8 cellular contexts compared by ENCODE assay signal in genomic region chr5:83721878-83722779, GRCh38. TPM values are rescaled to one million over a fixed set of nuclear protein-coding genes. Genes with fewer than 3 reads are reported as not detected.
DNase-seq lines count a peak whose midpoint lies in the region; ATAC-seq, FAIRE-seq and TF ChIP-seq lines count a peak whose summit lies in the region.

No MANE protein-coding gene starts in this region.

- H3K27ac ChIP-seq in astrocyte (ENCODE audit: low read depth, low read length), result peak overlapping the region; percentile 72
- peak overlapping the region; percentile 87 for H3K27ac ChIP-seq in hepatocyte

- peak overlapping the region; percentile 92 for H2AFZ ChIP-seq in astrocyte (ENCODE audit: low read depth, low read length)
- H2AFZ ChIP-seq in hepatocyte, result peak overlapping the region; percentile 70

- H3K9me2 ChIP-seq in hepatocyte (replicated peaks; ENCODE audit: insufficient read depth), result no peaks in the 10 kb centered on the region

- H3K9ac ChIP-seq in astrocyte (ENCODE audit: low read length), result peak overlapping the region; percentile 81

- ATAC-seq in HG02870 (IDR thresholded peaks at IDR 0.05; ENCODE audit: unreplicated experiment), result peak; percentile 71

- H3K4me3 Mint-ChIP-seq in astrocyte (ENCODE audit: unreplicated experiment), result peak overlapping the region; percentile 84

- peak overlapping the region; percentile 41 for H3K27ac Mint-ChIP-seq in astrocyte (ENCODE audit: unreplicated experiment)

- H3K79me2 ChIP-seq in astrocyte (ENCODE audit: insufficient read depth, low read length), result no peaks in the 10 kb centered on the region
- H3K79me2 ChIP-seq in hepatocyte, result no peaks in the 10 kb centered on the region

- TF ChIP-seq CTCF in astrocyte (IDR thresholded peaks at IDR 0.05; ENCODE audit: insufficient read depth, low read depth, low read length) (peak; percentile 38), hepatocyte (IDR thresholded peaks at IDR 0.05; ENCODE audit: poor library complexity) (peak; percentile 80)

- FAIRE-seq in astrocyte (lab: Jason Lieb, UNC), result no peak

- peaks cover 46% of the 10 kb centered on the region for H3K4me1 Mint-ChIP-seq in astrocyte (ENCODE audit: low read depth, unreplicated experiment)

- peaks cover 23% of the 10 kb centered on the region for H3K4me1 ChIP-seq in astrocyte (ENCODE audit: insufficient read depth, low read length)
- peaks cover 17% of the 10 kb centered on the region for H3K4me1 ChIP-seq in hepatocyte (ENCODE audit: insufficient read depth)

- H3K9me3 Mint-ChIP-seq in astrocyte (ENCODE audit: unreplicated experiment), result no peaks in the 10 kb centered on the region

- H3K4me3 ChIP-seq in astrocyte (ENCODE audit: insufficient read depth, low read depth, low read length) (peak overlapping the region; percentile 71), hepatocyte (peak overlapping the region; percentile 84)

- no peaks in the 10 kb centered on the region for H3K36me3 Mint-ChIP-seq in astrocyte (ENCODE audit: low read depth, unreplicated experiment)

- under 1% methylated on average over 37 of the region's 70 CpGs for WGBS in hepatocyte (ENCODE audit: low lambda C conversion rate, missing lambda C conversion rate)

- no peaks in the 10 kb centered on the region for H3K27me3 Mint-ChIP-seq in astrocyte (ENCODE audit: low read depth, unreplicated experiment)

- H3K9me3 ChIP-seq in astrocyte (ENCODE audit: insufficient read depth, low read depth, low read length) (no peaks in the 10 kb centered on the region), hepatocyte (ENCODE audit: low read depth) (no peaks in the 10 kb centered on the region)

- H3K4me2 ChIP-seq in astrocyte (ENCODE audit: low read length) (peak overlapping the region; percentile 92), hepatocyte (peak overlapping the region; percentile 92)

- DNase-seq in stimulated activated CD4-positive, alpha-beta T cell treated with anti-CD3 and anti-CD28 coated beads, Interleukin-4, amount 100 ng/mL, for 1 hour, result peak; percentile 3
- DNase-seq in stimulated activated CD4-positive, alpha-beta T cell treated with anti-CD3 and anti-CD28 coated beads, Interleukin-4, amount 100 ng/mL, for 4 hours, result no peak
- peak; percentile 68 for DNase-seq in NCI-H446 treated with DMSO at 0.1 percent for 48 hours (lab: John Stamatoyannopoulos, UW)
- peak; percentile 62 for DNase-seq in astrocyte (ENCODE audit: low read depth)
- DNase-seq in hepatocyte (ENCODE audit: low spot score), result peak; percentile 90
- DNase-seq in putamen (ENCODE audit: low spot score), result peak; percentile 59
- DNase-seq in GF-D8 (lab: John Stamatoyannopoulos, UW), result no peak

- H3K36me3 ChIP-seq in astrocyte (ENCODE audit: insufficient read depth, low read length), result no peaks in the 10 kb centered on the region
- no peaks in the 10 kb centered on the region for H3K36me3 ChIP-seq in hepatocyte (replicated peaks; ENCODE audit: insufficient read depth, low read depth)

- no peaks in the 10 kb centered on the region for H4K20me1 ChIP-seq in astrocyte (ENCODE audit: insufficient read depth, low read length)
- H4K20me1 ChIP-seq in hepatocyte (ENCODE audit: insufficient read depth, poor library complexity, severe bottlenecking), result no peaks in the 10 kb centered on the region

- H3K27me3 ChIP-seq in astrocyte (ENCODE audit: insufficient read depth, low read length) (no peaks in the 10 kb centered on the region), hepatocyte (no peaks in the 10 kb centered on the region)

RNA-seq across cellular contexts. Expression of gene HAPLN1, which starts 1.5 kb away (rescaled TPM):
- 45.0 and 71.9 TPM in 2 replicates for total RNA-seq in astrocyte
- total RNA-seq in hepatocyte, result 43.0 and 49.7 TPM in 2 replicates
- 32.7 and 34.5 TPM in 2 replicates for polyA plus RNA-seq in hepatocyte

Comparison
In these comparisons a context has a peak if more than half of its experiments do, and no peak if none do; other contexts are left out.
1. DNase-seq: peak in stimulated activated CD4-positive, alpha-beta T cell treated with anti-CD3 and anti-CD28 coated beads, Interleukin-4, amount 100 ng/mL, for 1 hour (single experiment), NCI-H446 treated with DMSO at 0.1 percent for 48 hours (single experiment), astrocyte (single experiment), hepatocyte (single experiment) and putamen (single experiment); none in stimulated activated CD4-positive, alpha-beta T cell treated with anti-CD3 and anti-CD28 coated beads, Interleukin-4, amount 100 ng/mL, for 4 hours (0 of 2) and GF-D8 (single experiment).